17 cellular contexts compared by ENCODE assay signal in genomic region chr11:7610393-7610792, GRCh38.
A peak's percentile ranks its signal among the peaks of the same experiment; 100 is the strongest.
DNase-seq lines count a peak whose midpoint lies in the region; ATAC-seq and TF ChIP-seq lines count a peak whose summit lies in the region.
"Had no signal": no experiment of that assay in that cellular context is flagged by ENCODE, and none has a peak within 500 bp of the region (broad histone marks: within the 10 kb centered on the region; RNA-seq: fewer than 3 reads in every experiment).

No MANE protein-coding gene starts in this region.

- no peak for ATAC-seq in SK-N-SH treated with all-trans-retinoic acid at 6 μM for 48 hours

- H3K27me3 ChIP-seq in stomach (no peaks in the 10 kb centered on the region), thyroid gland (no peaks in the 10 kb centered on the region)
- H3K27me3 ChIP-seq: BLaER1 had no signal

- H3K27ac Mint-ChIP-seq in neural crest cell (ENCODE audit: unreplicated experiment), result peak overlapping the region; percentile 54
- H3K27ac Mint-ChIP-seq: H9 had no signal

- H3K4me1 Mint-ChIP-seq in neural crest cell, result peaks cover 8% of the 10 kb centered on the region
- H3K4me1 Mint-ChIP-seq: CD14-positive monocyte; CD4-positive, alpha-beta memory T cell had no signal

- intact Hi-C loops in stomach (cut with DNase I; ENCODE audit: low total_unique reads), result no loop called here
- intact Hi-C loops in thyroid gland (cut with DNase I), result no loop called here

- H3K4me3 ChIP-seq in stomach, result no peak overlapping the region
- H3K4me3 ChIP-seq in thyroid gland (replicated peaks in 1 of 3), result no peak overlapping the region
- H3K4me3 ChIP-seq: BLaER1 had no signal

- DNase-seq in activated CD8-positive, alpha-beta memory T cell treated with anti-CD3 and anti-CD28 coated beads, Interleukin-2, amount 50 U/mL, for 48 hours, result peak; percentile 0
- no peak for DNase-seq in activated CD8-positive, alpha-beta memory T cell treated with anti-CD3 and anti-CD28 coated beads, Interleukin-2, amount 50 U/mL, for 4 hours
- DNase-seq in neural crest cell (ENCODE audit: low read depth, low spot score) (no peak), stomach (no peak), thyroid gland (no peak), caudate nucleus (lab: John Stamatoyannopoulos, UW) (no peak)
- DNase-seq: Calu3; CD4-positive, alpha-beta memory T cell; DMS 273 treated with DMSO at 0.1 percent for 48 hours; DMS53; GDM1; H9 had no signal

- H3K27me3 Mint-ChIP-seq in neural crest cell (ENCODE audit: low read depth), result no peaks in the 10 kb centered on the region
- H3K27me3 Mint-ChIP-seq: CD4-positive, alpha-beta memory T cell had no signal

- no peaks in the 10 kb centered on the region for H3K36me3 Mint-ChIP-seq in neural crest cell (ENCODE audit: low read depth)

- no peak for TF ChIP-seq CTCF in VCaP (conservative IDR thresholded peaks at IDR 0.05)
- no peak for TF ChIP-seq CTCF in neural crest cell (conservative IDR thresholded peaks at IDR 0.05)
- no peak for TF ChIP-seq CTCF in stomach (IDR thresholded peaks at IDR 0.05)
- no peak for TF ChIP-seq CTCF in thyroid gland (IDR thresholded peaks at IDR 0.05)

- TF ChIP-seq POLR2A in stomach (IDR thresholded peaks at IDR 0.05) (no peak), thyroid gland (IDR thresholded peaks at IDR 0.05) (no peak)

- no peaks in the 10 kb centered on the region for H3K9me3 Mint-ChIP-seq in neural crest cell
- H3K9me3 Mint-ChIP-seq: CD14-positive monocyte; CD4-positive, alpha-beta memory T cell; H9 had no signal

- H3K27ac ChIP-seq in VCaP (peak overlapping the region; percentile 82), stomach (peak overlapping the region; percentile 54 to 91 (median 78)), thyroid gland (peak overlapping the region in 1 of 3 donors; percentile 30), caudate nucleus (ENCODE audit: low read depth, low read length) (no peak overlapping the region)
- H3K27ac ChIP-seq: 22Rv1, BLaER1 had no signal

- no peaks in the 10 kb centered on the region for H3K9me3 ChIP-seq in stomach
- H3K9me3 ChIP-seq in thyroid gland, result no peaks in the 10 kb centered on the region
- H3K9me3 ChIP-seq: BLaER1 had no signal

- peaks cover 20 to 70% (median 51%) of the 10 kb centered on the region in 4 donors for H3K4me1 ChIP-seq in stomach
- peaks cover 22 to 27% of the 10 kb centered on the region in 2 donors for H3K4me1 ChIP-seq in thyroid gland
- H3K4me1 ChIP-seq: BLaER1 had no signal

- 65 to 95% (median 73%) methylated on average over 3 of the region's 3 CpGs for WGBS in stomach, 5 donors
- 92 to 97% methylated on average over 3 of the region's 3 CpGs for WGBS in thyroid gland, 2 donors

- H3K36me3 ChIP-seq in stomach (peaks cover 0 to 29% (median 16%) of the 10 kb centered on the region in 4 donors), thyroid gland (peaks cover 0 to 4% of the 10 kb centered on the region in 2 donors)

- no peak for TF ChIP-seq EP300 in stomach (IDR thresholded peaks at IDR 0.05)

- no peak overlapping the region for H3K4me3 Mint-ChIP-seq in neural crest cell
- H3K4me3 Mint-ChIP-seq: CD14-positive monocyte; CD4-positive, alpha-beta memory T cell; H9 had no signal

TF ChIP-seq in SK-N-SH treated with all-trans-retinoic acid at 6 μM for 48 hours, 23 proteins besides CTCF, POLR2A, EP300 and RAD21:
- TF ChIP-seq ISL1 (CRISPR knock-in tag; IDR thresholded peaks at IDR 0.05) (no peak), GLIS3 (CRISPR knock-in tag; IDR thresholded peaks at IDR 0.05) (no peak), CSDC2 (CRISPR knock-in tag; IDR thresholded peaks at IDR 0.05) (no peak)
- TF ChIP-seq, protein P1, sequence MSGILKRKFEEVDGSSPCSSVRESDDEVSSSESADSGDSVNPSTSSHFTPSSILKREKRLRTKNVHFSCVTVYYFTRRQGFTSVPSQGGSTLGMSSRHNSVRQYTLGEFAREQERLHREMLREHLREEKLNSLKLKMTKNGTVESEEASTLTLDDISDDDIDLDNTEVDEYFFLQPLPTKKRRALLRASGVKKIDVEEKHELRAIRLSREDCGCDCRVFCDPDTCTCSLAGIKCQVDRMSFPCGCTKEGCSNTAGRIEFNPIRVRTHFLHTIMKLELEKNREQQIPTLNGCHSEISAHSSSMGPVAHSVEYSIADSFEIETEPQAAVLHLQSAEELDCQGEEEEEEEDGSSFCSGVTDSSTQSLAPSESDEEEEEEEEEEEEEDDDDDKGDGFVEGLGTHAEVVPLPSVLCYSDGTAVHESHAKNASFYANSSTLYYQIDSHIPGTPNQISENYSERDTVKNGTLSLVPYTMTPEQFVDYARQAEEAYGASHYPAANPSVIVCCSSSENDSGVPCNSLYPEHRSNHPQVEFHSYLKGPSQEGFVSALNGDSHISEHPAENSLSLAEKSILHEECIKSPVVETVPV (CRISPR knock-in tag; IDR thresholded peaks at IDR 0.05), result no peak
- TF ChIP-seq, protein P2, sequence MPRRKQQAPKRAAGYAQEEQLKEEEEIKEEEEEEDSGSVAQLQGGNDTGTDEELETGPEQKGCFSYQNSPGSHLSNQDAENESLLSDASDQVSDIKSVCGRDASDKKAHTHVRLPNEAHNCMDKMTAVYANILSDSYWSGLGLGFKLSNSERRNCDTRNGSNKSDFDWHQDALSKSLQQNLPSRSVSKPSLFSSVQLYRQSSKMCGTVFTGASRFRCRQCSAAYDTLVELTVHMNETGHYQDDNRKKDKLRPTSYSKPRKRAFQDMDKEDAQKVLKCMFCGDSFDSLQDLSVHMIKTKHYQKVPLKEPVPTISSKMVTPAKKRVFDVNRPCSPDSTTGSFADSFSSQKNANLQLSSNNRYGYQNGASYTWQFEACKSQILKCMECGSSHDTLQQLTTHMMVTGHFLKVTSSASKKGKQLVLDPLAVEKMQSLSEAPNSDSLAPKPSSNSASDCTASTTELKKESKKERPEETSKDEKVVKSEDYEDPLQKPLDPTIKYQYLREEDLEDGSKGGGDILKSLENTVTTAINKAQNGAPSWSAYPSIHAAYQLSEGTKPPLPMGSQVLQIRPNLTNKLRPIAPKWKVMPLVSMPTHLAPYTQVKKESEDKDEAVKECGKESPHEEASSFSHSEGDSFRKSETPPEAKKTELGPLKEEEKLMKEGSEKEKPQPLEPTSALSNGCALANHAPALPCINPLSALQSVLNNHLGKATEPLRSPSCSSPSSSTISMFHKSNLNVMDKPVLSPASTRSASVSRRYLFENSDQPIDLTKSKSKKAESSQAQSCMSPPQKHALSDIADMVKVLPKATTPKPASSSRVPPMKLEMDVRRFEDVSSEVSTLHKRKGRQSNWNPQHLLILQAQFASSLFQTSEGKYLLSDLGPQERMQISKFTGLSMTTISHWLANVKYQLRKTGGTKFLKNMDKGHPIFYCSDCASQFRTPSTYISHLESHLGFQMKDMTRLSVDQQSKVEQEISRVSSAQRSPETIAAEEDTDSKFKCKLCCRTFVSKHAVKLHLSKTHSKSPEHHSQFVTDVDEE (CRISPR knock-in tag; IDR thresholded peaks at IDR 0.05), result no peak
